In genomic region chr12:128982933-128983332, GRCh38 we compare ENCODE assay signal across 17 cellular contexts.
DNase-seq lines count a peak whose midpoint lies in the region; TF ChIP-seq lines count a peak whose summit lies in the region.
"Had no signal": no experiment of that assay in that cellular context is flagged by ENCODE, and none has a peak within 500 bp of the region (broad histone marks: within the 10 kb centered on the region; RNA-seq: fewer than 3 reads in every experiment).

No MANE protein-coding gene starts in this region.

- BruUV-seq in Caco-2 (replicated peaks; lab: Mats Ljungman, UMichigan), result no TSS peak

- no peaks in the 10 kb centered on the region for H3K36me3 Mint-ChIP-seq in Caco-2 (ENCODE audit: insufficient read depth, unreplicated experiment)
- no peaks in the 10 kb centered on the region for H3K36me3 Mint-ChIP-seq in activated naive CD8-positive, alpha-beta T cell treated with anti-CD3 and anti-CD28 coated beads for 36 hours
- H3K36me3 Mint-ChIP-seq: CD4-positive, CD25-positive, alpha-beta regulatory T cell; CD8-positive, alpha-beta memory T cell had no signal

- DNase-seq in DMS53 (lab: John Stamatoyannopoulos, UW) (peak; percentile 78), NCI-H187 treated with DMSO at 0.1 percent for 48 hours (lab: John Stamatoyannopoulos, UW) (peak; percentile 76), NCI-H774 (lab: John Stamatoyannopoulos, UW) (peak; percentile 14), Caco-2 (no peak), WERI-Rb-1 (no peak)
- DNase-seq in activated naive CD8-positive, alpha-beta T cell treated with anti-CD3 and anti-CD28 coated beads for 36 hours, result no peak
- DNase-seq: CD4-positive, CD25-positive, alpha-beta regulatory T cell; CD8-positive, alpha-beta memory T cell; DMS153; DND-41; EL; GM23248 had no signal

- no peak overlapping the region for H3K27ac ChIP-seq in WERI-Rb-1
- H3K27ac ChIP-seq: BLaER1 treated with 17β-estradiol and CSF1 and Interleukin-3, amounts not matched to agents 10 nM and 100 nM; GM23248 had no signal

- peaks cover 12% of the 10 kb centered on the region for H3K27me3 Mint-ChIP-seq in Caco-2 (ENCODE audit: insufficient read depth, unreplicated experiment)
- peaks cover 25% of the 10 kb centered on the region for H3K27me3 Mint-ChIP-seq in activated naive CD8-positive, alpha-beta T cell treated with anti-CD3 and anti-CD28 coated beads for 36 hours
- H3K27me3 Mint-ChIP-seq: CD4-positive, CD25-positive, alpha-beta regulatory T cell had no signal

- H3K4me1 Mint-ChIP-seq in Caco-2 (ENCODE audit: low read depth, unreplicated experiment), result no peaks in the 10 kb centered on the region
- H3K4me1 Mint-ChIP-seq in activated naive CD8-positive, alpha-beta T cell treated with anti-CD3 and anti-CD28 coated beads for 36 hours, result no peaks in the 10 kb centered on the region
- H3K4me1 Mint-ChIP-seq: B cell; CD4-positive, CD25-positive, alpha-beta regulatory T cell; CD8-positive, alpha-beta memory T cell; IgD-negative memory B cell had no signal

- no peaks in the 10 kb centered on the region for H3K4me1 ChIP-seq in Caco-2
- H3K4me1 ChIP-seq: HAP-1 had no signal

- intact Hi-C loops in Caco-2 (cut with micrococcal nuclease; ENCODE audit: unreplicated experiment), result no loop called here

- no peaks in the 10 kb centered on the region for H3K27me3 ChIP-seq in Caco-2 (replicated peaks; ENCODE audit: control insufficient read depth, insufficient read depth, low read length)
- H3K27me3 ChIP-seq in WERI-Rb-1 (ENCODE audit: insufficient read depth, low read depth, severe bottlenecking), result no peaks in the 10 kb centered on the region
- H3K27me3 ChIP-seq: BLaER1 treated with 17β-estradiol and CSF1 and Interleukin-3, amounts not matched to agents 10 nM and 100 nM had no signal

- H3K4me3 ChIP-seq in Caco-2 (ENCODE audit: low read depth, low read length), result no peak overlapping the region
- no peak overlapping the region for H3K4me3 ChIP-seq in WERI-Rb-1 (ENCODE audit: low read depth, low read length)
- H3K4me3 ChIP-seq: BLaER1 treated with 17β-estradiol and CSF1 and Interleukin-3, amounts not matched to agents 10 nM and 100 nM; GM12878; GM23248; HAP-1 had no signal

- no peak overlapping the region for H3K4me3 Mint-ChIP-seq in Caco-2 (ENCODE audit: unreplicated experiment)
- H3K4me3 Mint-ChIP-seq in activated naive CD8-positive, alpha-beta T cell treated with anti-CD3 and anti-CD28 coated beads for 36 hours, result no peak overlapping the region
- H3K4me3 Mint-ChIP-seq: B cell; CD4-positive, CD25-positive, alpha-beta regulatory T cell; CD8-positive, alpha-beta memory T cell; IgD-negative memory B cell had no signal

- CTCF ChIA-PET in Caco-2 (lab: Charles Lee), result no interaction called here

- TF ChIP-seq CTCF in Caco-2 (IDR thresholded peaks at IDR 0.05; ENCODE audit: insufficient read depth in 1 of 2, low read depth in 1 of 2, low read length in 1 of 2, severe bottlenecking in 1 of 2, unreplicated experiment in 1 of 2), result no peak
- TF ChIP-seq CTCF in WERI-Rb-1 (IDR thresholded peaks at IDR 0.05; ENCODE audit: low read depth, low read length), result no peak

- H3K36me3 ChIP-seq in Caco-2 (ENCODE audit: control insufficient read depth, insufficient read depth, low read length), result no peaks in the 10 kb centered on the region
- H3K36me3 ChIP-seq in WERI-Rb-1, result no peaks in the 10 kb centered on the region
- H3K36me3 ChIP-seq: HAP-1 had no signal

- no peak overlapping the region for H3K27ac Mint-ChIP-seq in Caco-2 (ENCODE audit: unreplicated experiment)
- H3K27ac Mint-ChIP-seq in activated naive CD8-positive, alpha-beta T cell treated with anti-CD3 and anti-CD28 coated beads for 36 hours, result no peak overlapping the region
- H3K27ac Mint-ChIP-seq: B cell; CD4-positive, CD25-positive, alpha-beta regulatory T cell; CD8-positive, alpha-beta memory T cell; IgD-negative memory B cell had no signal

- POLR2A ChIA-PET in Caco-2 (lab: Charles Lee), result interaction anchor here (0.7 kb wide), 1 partner anchor 13 kb away, joined by 3 read pairs; no protein-coding TSS in a partner anchor

- H3K9me3 ChIP-seq in Caco-2 (no peaks in the 10 kb centered on the region), WERI-Rb-1 (ENCODE audit: severe bottlenecking) (no peaks in the 10 kb centered on the region)
- H3K9me3 ChIP-seq: BLaER1 treated with 17β-estradiol and CSF1 and Interleukin-3, amounts not matched to agents 10 nM and 100 nM; HAP-1 had no signal

- no peaks in the 10 kb centered on the region for H3K9me3 Mint-ChIP-seq in Caco-2 (ENCODE audit: unreplicated experiment)
- peaks cover 2% of the 10 kb centered on the region for H3K9me3 Mint-ChIP-seq in activated naive CD8-positive, alpha-beta T cell treated with anti-CD3 and anti-CD28 coated beads for 36 hours
- H3K9me3 Mint-ChIP-seq: CD8-positive, alpha-beta memory T cell; IgD-negative memory B cell had no signal

Comparison
In these comparisons a context has a peak if more than half of its experiments do, and no peak if none do; other contexts are left out.
1. DNase-seq: peak in DMS53 (single experiment), NCI-H187 treated with DMSO at 0.1 percent for 48 hours (single experiment) and NCI-H774 (single experiment); none in Caco-2 (0 of 2), activated naive CD8-positive, alpha-beta T cell treated with anti-CD3 and anti-CD28 coated beads for 36 hours (single experiment) and WERI-Rb-1 (single experiment).